18 cellular contexts compared by ENCODE assay signal in genomic region chr2:105809723-105810122, GRCh38.
DNase-seq lines count a peak whose midpoint lies in the region; ATAC-seq, FAIRE-seq and TF ChIP-seq lines count a peak whose summit lies in the region.
"Had no signal": no experiment of that assay in that cellular context is flagged by ENCODE, and none has a peak within 500 bp of the region (broad histone marks: within the 10 kb centered on the region; RNA-seq: fewer than 3 reads in every experiment).

No MANE protein-coding gene starts in this region.

- in situ Hi-C loops in K562 (cut with MboI) = no loop called here

- no peaks in the 10 kb centered on the region for H3K9me3 ChIP-seq in CD4-positive, CD25-positive, alpha-beta regulatory T cell (ENCODE audit: control insufficient read depth in 2 of 2, low read length in 2 of 2)
- no peaks in the 10 kb centered on the region for H3K9me3 ChIP-seq in K562 (replicated peaks; ENCODE audit: control insufficient read depth, insufficient read depth, low read depth, low read length)
- H3K9me3 ChIP-seq: suprapubic skin had no signal

- H3K9me1 ChIP-seq in K562 (ENCODE audit: control insufficient read depth, insufficient read depth, low read length) = peaks cover 2% of the 10 kb centered on the region

- intact Hi-C loops in K562 (cut with micrococcal nuclease) = no loop called here

- H3K36me3 ChIP-seq in CD4-positive, CD25-positive, alpha-beta regulatory T cell (ENCODE audit: control insufficient read depth, insufficient read depth, low read length) = peaks cover 13% of the 10 kb centered on the region
- no peaks in the 10 kb centered on the region for H3K36me3 ChIP-seq in K562 (ENCODE audit: control insufficient read depth, insufficient read depth, low read length)
- H3K36me3 ChIP-seq: suprapubic skin had no signal

- no peak for ATAC-seq in CD4-positive, CD25-positive, alpha-beta regulatory T cell (ENCODE audit: low read depth in 2 of 2)
- ATAC-seq in K562 (no peak), HG02623 (IDR thresholded peaks at IDR 0.05; ENCODE audit: unreplicated experiment) (no peak)
- ATAC-seq: HepG2, left ventricle myocardium superior had no signal

- TF ChIP-seq CTCF in K562 (IDR thresholded peaks at IDR 0.05 in 2 of 3, conservative IDR thresholded peaks at IDR 0.05 in 1 of 3; ENCODE audit: insufficient read depth in 2 of 3, low read depth in 1 of 3, low read length in 3 of 3) = no peak
- no peak for TF ChIP-seq CTCF in nephron (IDR thresholded peaks at IDR 0.05; ENCODE audit: unreplicated experiment in 3 of 3)
- TF ChIP-seq CTCF in GM10266 (IDR thresholded peaks at IDR 0.05; ENCODE audit: control insufficient read depth, insufficient read depth, low read depth, missing control alignments) = no peak

- H3K4me2 ChIP-seq in K562 (ENCODE audit: insufficient read depth, low read length) = no peak overlapping the region

- no peaks in the 10 kb centered on the region for H3K27me3 ChIP-seq in CD4-positive, CD25-positive, alpha-beta regulatory T cell (ENCODE audit: control insufficient read depth, insufficient read depth, low read length)
- H3K27me3 ChIP-seq in K562 (ENCODE audit: control insufficient read depth in 2 of 2, insufficient read depth in 2 of 2, low read length in 2 of 2) = no peaks in the 10 kb centered on the region
- H3K27me3 ChIP-seq: foreskin keratinocyte, suprapubic skin had no signal

- no peak overlapping the region for H2AFZ ChIP-seq in K562 (ENCODE audit: low read depth, low read length)

- peak overlapping the region; percentile 39 for H3K4me3 ChIP-seq in CD4-positive, CD25-positive, alpha-beta regulatory T cell (ENCODE audit: low read depth, low read length)
- H3K4me3 ChIP-seq in K562 = no peak overlapping the region
- H3K4me3 ChIP-seq: suprapubic skin had no signal

- H3K36me3 Mint-ChIP-seq in CD4-positive, CD25-positive, alpha-beta regulatory T cell = peaks cover 27% of the 10 kb centered on the region
- H3K36me3 Mint-ChIP-seq in nephron (ENCODE audit: low read depth) = no peaks in the 10 kb centered on the region

- H3K4me1 ChIP-seq in CD4-positive, CD25-positive, alpha-beta regulatory T cell (ENCODE audit: control insufficient read depth, insufficient read depth, low read length, poor library complexity, severe bottlenecking) = peaks cover 83% of the 10 kb centered on the region
- H3K4me1 ChIP-seq in K562 (replicated peaks in 1 of 2; ENCODE audit: control insufficient read depth in 2 of 2, insufficient read depth in 2 of 2, low read length in 2 of 2) = peaks cover 13 to 18% of the 10 kb centered on the region in 2 experiments

- no peak for DNase-seq in CD4-positive, CD25-positive, alpha-beta regulatory T cell
- DNase-seq in GM12891 (ENCODE audit: insufficient read length, low spot score) = no peak
- no peak for DNase-seq in K562 (ENCODE audit: extremely low read depth in 1 of 4, low spot score in 3 of 4)
- DNase-seq in GM10266 (ENCODE audit: extremely low spot score) = no peak
- no peak for DNase-seq in activated CD8-positive, alpha-beta memory T cell treated with anti-CD3 and anti-CD28 coated beads, Interleukin-2, amount 50 U/mL, for 48 hours
- DNase-seq: amygdala, GOT3, left ventricle myocardium superior, NCI-H187 treated with DMSO at 0.1 percent for 48 hours, retina, SHP77 treated with DMSO at 0.1 percent for 48 hours had no signal

- FAIRE-seq in GM12891 (lab: Jason Lieb, UNC) (no peak), K562 (lab: Jason Lieb, UNC) (no peak)
- FAIRE-seq: endometrium, HepG2, TTC549 had no signal

- H4K20me1 ChIP-seq in K562 (replicated peaks; ENCODE audit: control insufficient read depth, insufficient read depth, low read length) = peaks cover 12% of the 10 kb centered on the region

- TF ChIP-seq POLR2A in GM12891 (IDR thresholded peaks at IDR 0.05; ENCODE audit: low read depth, low read length) = 0 out of 2 replicates have a peak, but pooled peaks have one; percentile 30
- TF ChIP-seq POLR2A in K562 (conservative IDR thresholded peaks at IDR 0.05) = no peak

- no peak overlapping the region for H3K9ac ChIP-seq in K562 (ENCODE audit: insufficient read depth in 1 of 2, low read depth in 2 of 2, low read length in 2 of 2)

- peak overlapping the region; percentile 89 to 98 (median 89) for H3K27ac Mint-ChIP-seq in CD4-positive, CD25-positive, alpha-beta regulatory T cell
- peak overlapping the region; percentile 34 to 73 (median 69) for H3K27ac Mint-ChIP-seq in nephron

- H3K27ac ChIP-seq in CD4-positive, CD25-positive, alpha-beta regulatory T cell (ENCODE audit: insufficient read depth, low read length, poor library complexity, severe bottlenecking) = peak overlapping the region; percentile 49
- H3K27ac ChIP-seq in K562 (ENCODE audit: extremely low read depth, low read depth, low read length) = no peak overlapping the region
- H3K27ac ChIP-seq: foreskin keratinocyte, suprapubic skin had no signal

- TF ChIP-seq EP300 in K562 (IDR thresholded peaks at IDR 0.05; ENCODE audit: low read length) = no peak

- WGBS in K562 (ENCODE audit: insufficient coverage, low coverage, missing lambda C conversion rate) = 31% methylated on average over 1 of the region's 3 CpGs

- no TSS peak for BruUV-seq in K562 (replicated peaks; lab: Mats Ljungman, UMichigan)

- H3K27me3 Mint-ChIP-seq in CD4-positive, CD25-positive, alpha-beta regulatory T cell = no peaks in the 10 kb centered on the region
- H3K27me3 Mint-ChIP-seq in nephron (ENCODE audit: low read depth) = no peaks in the 10 kb centered on the region

- no peaks in the 10 kb centered on the region for H3K9me3 Mint-ChIP-seq in CD4-positive, CD25-positive, alpha-beta regulatory T cell
- no peaks in the 10 kb centered on the region for H3K9me3 Mint-ChIP-seq in nephron

- H3K4me1 Mint-ChIP-seq in CD4-positive, CD25-positive, alpha-beta regulatory T cell = peaks cover 52 to 96% (median 83%) of the 10 kb centered on the region in 4 donors
- peaks cover 58% of the 10 kb centered on the region for H3K4me1 Mint-ChIP-seq in nephron

- POLR2A ChIA-PET in K562 (lab: Yijun Ruan, JAX) = interaction anchor here (1.0 to 2.6 kb wide), 2 partner anchors 9 to 12 kb away, joined by 3 to 7 read pairs; no protein-coding TSS in a partner anchor

- no peak for TF ChIP-seq RAD21 in K562 (CRISPR knock-in tag; conservative IDR thresholded peaks at IDR 0.05 in 1 of 2, IDR thresholded peaks at IDR 0.05 in 1 of 2)

- H3K4me3 Mint-ChIP-seq in CD4-positive, CD25-positive, alpha-beta regulatory T cell = peak overlapping the region in 3 of 4 donors; percentile 55 to 85 (median 83)
- no peak overlapping the region for H3K4me3 Mint-ChIP-seq in nephron

- CTCF ChIA-PET in K562 (lab: Yijun Ruan, JAX; ENCODE audit: low intra/inter-chr PET ratio) = no interaction called here

- 0 out of 3 replicates have a peak, but pooled peaks cover under 1% of the 10 kb centered on the region for H3K79me2 ChIP-seq in K562 (ENCODE audit: control insufficient read depth, insufficient read depth, low read length)

TF ChIP-seq in GM12891, 5 proteins besides CTCF, POLR2A, EP300 and RAD21:
- no peak for TF ChIP-seq POU2F2 (IDR thresholded peaks at IDR 0.05; ENCODE audit: low read depth, low read length)
- TF ChIP-seq POLR2AphosphoS5 (IDR thresholded peaks at IDR 0.05; ENCODE audit: low read depth, low read length) = no peak
- no peak for TF ChIP-seq SPI1 (IDR thresholded peaks at IDR 0.05; ENCODE audit: low read depth, low read length)
TF ChIP-seq in GM12891: peak in this region for 0.

TF ChIP-seq in K562, 482 proteins besides CTCF, POLR2A, EP300 and RAD21:
- TF ChIP-seq ZFP36 (IDR thresholded peaks at IDR 0.05; ENCODE audit: low read depth, low read length, partially characterized antibody) = peak; percentile 85
- no peak for TF ChIP-seq MBD1 (CRISPR knock-in tag; IDR thresholded peaks at IDR 0.05)

Comparison
In these comparisons a context has a peak if more than half of its experiments do, and no peak if none do; other contexts are left out.
1. H3K4me3 Mint-ChIP-seq: peak in CD4-positive, CD25-positive, alpha-beta regulatory T cell (3 of 4); none in nephron (0 of 3).